ENCODE assay signal across 30 cellular contexts in the genomic region with DNA sequence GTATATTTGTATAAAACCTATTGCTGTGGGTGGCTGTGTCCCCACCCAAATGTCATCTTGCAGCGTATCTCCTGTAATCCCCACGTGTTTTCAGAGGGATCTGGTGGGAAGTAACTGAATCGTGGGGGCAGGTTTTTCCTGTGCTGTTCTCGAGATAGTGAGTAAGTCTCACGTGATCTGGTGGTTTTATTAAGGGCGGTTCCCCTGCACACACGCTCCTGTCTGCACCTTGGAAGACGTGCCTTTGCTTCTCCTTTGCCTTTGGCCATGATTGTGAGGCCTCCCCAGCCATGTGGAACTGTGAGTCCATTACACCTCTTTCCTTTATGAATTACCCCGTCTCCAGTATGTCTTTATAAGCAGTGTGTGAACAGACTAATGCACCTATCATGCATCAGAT.
"Had no signal": no experiment of that assay in that cellular context is flagged by ENCODE, and none has a peak within 500 bp of the region (broad histone marks: within the 10 kb centered on the region; RNA-seq: fewer than 3 reads in every experiment).

No MANE protein-coding gene starts in this region.

- H3K4me1 ChIP-seq: breast epithelium, colonic mucosa had no signal

- H3K27ac ChIP-seq: ascending aorta, breast epithelium, cardiac muscle cell, colonic mucosa, VCaP had no signal

- ATAC-seq: activated CD8-positive, alpha-beta memory T cell treated with anti-CD3 and anti-CD28 coated beads, Interleukin-2, amount 10 ng/mL, durations not matched to agents 7 days and 5 days; activated CD8-positive, alpha-beta T cell treated with anti-CD3 and anti-CD28 coated beads for 36 hours; activated naive CD4-positive, alpha-beta T cell treated with anti-CD3 and anti-CD28 coated beads, Interleukin-2, amount 50 U/mL, for 72 hours; esophagus mucosa; WTC11 had no signal

- H3K27ac Mint-ChIP-seq: activated CD8-positive, alpha-beta memory T cell treated with anti-CD3 and anti-CD28 coated beads, Interleukin-2, amount 10 ng/mL, durations not matched to agents 7 days and 5 days; activated CD8-positive, alpha-beta T cell treated with anti-CD3 and anti-CD28 coated beads for 36 hours; activated naive CD4-positive, alpha-beta T cell treated with anti-CD3 and anti-CD28 coated beads for 36 hours; activated naive CD4-positive, alpha-beta T cell treated with anti-CD3 and anti-CD28 coated beads, Interleukin-2, amount 50 U/mL, for 72 hours; activated naive CD8-positive, alpha-beta T cell treated with anti-CD3 and anti-CD28 coated beads, Interleukin-2, amount 10 ng/mL, durations not matched to agents 7 days and 5 days; activated T-helper 1 cell treated with anti-CD3 and anti-CD28 coated beads, Interleukin-12 subunit alpha, Interleukin-12 subunit beta, Interleukin-2, Interleukin-4 antibody, amounts not matched to agents 30 ng/mL and 10 ng/mL and 1 ng/mL, durations not matched to agents 14 hours and 24 hours and 36 hours; activated T-helper 2 cell treated with anti-CD3 and anti-CD28 coated beads, Interferon-gamma antibody, Interleukin-2, Interleukin-4, amounts not matched to agents 10 μg/mL and 5 μg/mL and 100 μg/mL, durations not matched to agents 14 hours and 24 hours and 36 hours; brain; WTC11 had no signal

- H3K4me3 Mint-ChIP-seq: activated CD8-positive, alpha-beta memory T cell treated with anti-CD3 and anti-CD28 coated beads, Interleukin-2, amount 10 ng/mL, durations not matched to agents 7 days and 5 days; activated CD8-positive, alpha-beta T cell treated with anti-CD3 and anti-CD28 coated beads for 36 hours; activated naive CD4-positive, alpha-beta T cell treated with anti-CD3 and anti-CD28 coated beads for 36 hours; activated naive CD8-positive, alpha-beta T cell treated with anti-CD3 and anti-CD28 coated beads, Interleukin-2, amount 10 ng/mL, durations not matched to agents 7 days and 5 days; activated T-helper 1 cell treated with anti-CD3 and anti-CD28 coated beads, Interleukin-12 subunit alpha, Interleukin-12 subunit beta, Interleukin-2, Interleukin-4 antibody, amounts not matched to agents 30 ng/mL and 10 ng/mL and 1 ng/mL, durations not matched to agents 14 hours and 24 hours and 36 hours; brain; WTC11 had no signal

- H3K27me3 ChIP-seq: ascending aorta, breast epithelium, cardiac muscle cell, colonic mucosa had no signal

- DNase-seq: activated CD4-positive, alpha-beta T cell treated with anti-CD3 and anti-CD28 coated beads for 1 hour; activated CD4-positive, alpha-beta T cell treated with anti-CD3 and anti-CD28 coated beads for 4 hours; activated CD4-positive, alpha-beta T cell treated with anti-CD3 and anti-CD28 coated beads, Interleukin-2, amount 50 U/mL, for 1 hour; activated CD4-positive, alpha-beta T cell treated with anti-CD3 and anti-CD28 coated beads, Interleukin-2, amount 50 U/mL, for 48 hours; activated CD8-positive, alpha-beta memory T cell treated with anti-CD3 and anti-CD28 coated beads, Interleukin-2, amount 10 ng/mL, durations not matched to agents 7 days and 5 days; activated CD8-positive, alpha-beta memory T cell treated with anti-CD3 and anti-CD28 coated beads, Interleukin-2, amount 50 U/mL, for 4 hours; activated CD8-positive, alpha-beta T cell treated with anti-CD3 and anti-CD28 coated beads for 36 hours; activated effector memory CD4-positive, alpha-beta T cell treated with anti-CD3 and anti-CD28 coated beads, Interleukin-2, amount 50 U/mL, for 16 hours; activated naive CD4-positive, alpha-beta T cell treated with anti-CD3 and anti-CD28 coated beads for 36 hours; activated naive CD8-positive, alpha-beta T cell treated with anti-CD3 and anti-CD28 coated beads, Interleukin-2, amount 10 ng/mL, durations not matched to agents 7 days and 5 days; activated T-cell treated with anti-CD3 and anti-CD28 coated beads, Interleukin-2, amount 50 U/mL, for 1 hour; activated T-cell treated with anti-CD3 and anti-CD28 coated beads, Interleukin-2, amount 50 U/mL, for 48 hours; central memory CD4-positive, alpha-beta T cell; cerebellar nuclear complex; colonic mucosa; effector CD8-positive, alpha-beta T cell; foreskin fibroblast; T-helper 2 cell had no signal

- H3K36me3 ChIP-seq: breast epithelium, colonic mucosa had no signal

- H3K9me3 ChIP-seq: colonic mucosa had no signal

- FAIRE-seq: endometrium, frontal cortex had no signal

- H3K4me1 Mint-ChIP-seq: brain had no signal

- H3K4me3 ChIP-seq: ascending aorta, breast epithelium, cardiac muscle cell, colonic mucosa had no signal
